ENCODE assay signal across 8 cellular contexts in genomic region chr3:59809750-59810444, GRCh38.
DNase-seq lines count a peak whose midpoint lies in the region; ATAC-seq and TF ChIP-seq lines count a peak whose summit lies in the region.

No MANE protein-coding gene starts in this region.

- H3K27ac Mint-ChIP-seq in activated CD4-positive, alpha-beta T cell treated with anti-CD3 and anti-CD28 coated beads, Interleukin-2, amount 10 ng/mL, durations not matched to agents 24 days and 14 days, result peak overlapping the region; percentile 29
- H3K27ac Mint-ChIP-seq in stimulated activated memory B cell treated with anti-CD40 and anti-IgM and Interleukin-4, amounts not matched to agents 10 μg/mL and 1 μg/mL and 100 μg/mL, for 72 hours, result peak overlapping the region; percentile 11
- no peak overlapping the region for H3K27ac Mint-ChIP-seq in activated naive CD4-positive, alpha-beta T cell treated with anti-CD3 and anti-CD28 coated beads, Interleukin-2, amount 50 U/mL, for 72 hours

- TF ChIP-seq CTCF in OCI-LY7 (conservative IDR thresholded peaks at IDR 0.05; ENCODE audit: low read length) (peak; percentile 63), foreskin keratinocyte (conservative IDR thresholded peaks at IDR 0.05) (peak; percentile 72), thyroid gland (IDR thresholded peaks at IDR 0.05) (peak in 1 of 6 experiments; percentile 24)

- ATAC-seq in foreskin keratinocyte, result peak; percentile 82
- ATAC-seq in stimulated activated memory B cell treated with anti-CD40 and anti-IgM and Interleukin-4, amounts not matched to agents 10 μg/mL and 1 μg/mL and 100 μg/mL, for 72 hours, result no peak
- ATAC-seq in activated naive CD4-positive, alpha-beta T cell treated with anti-CD3 and anti-CD28 coated beads, Interleukin-2, amount 50 U/mL, for 72 hours, result no peak
- no peak for ATAC-seq in HG02623 (IDR thresholded peaks at IDR 0.05; ENCODE audit: unreplicated experiment)

- peaks cover 7% of the 10 kb centered on the region for H3K4me1 Mint-ChIP-seq in activated CD4-positive, alpha-beta T cell treated with anti-CD3 and anti-CD28 coated beads, Interleukin-2, amount 10 ng/mL, durations not matched to agents 24 days and 14 days
- H3K4me1 Mint-ChIP-seq in stimulated activated memory B cell treated with anti-CD40 and anti-IgM and Interleukin-4, amounts not matched to agents 10 μg/mL and 1 μg/mL and 100 μg/mL, for 72 hours, result peaks cover 13% of the 10 kb centered on the region

- 0 out of 2 replicates have a peak overlapping the region, but pooled peaks have one; percentile 23 for H2AFZ ChIP-seq in OCI-LY7 (ENCODE audit: low read length)

- H3K27ac ChIP-seq in OCI-LY7 (ENCODE audit: low read depth, low read length, poor library complexity, severe bottlenecking) (no peak overlapping the region), foreskin keratinocyte (no peak overlapping the region), thyroid gland (no peak overlapping the region)

- DNase-seq in activated CD4-positive, alpha-beta T cell treated with anti-CD3 and anti-CD28 coated beads, Interleukin-2, amount 10 ng/mL, durations not matched to agents 24 days and 14 days, result no peak
- no peak for DNase-seq in activated CD4-positive, alpha-beta T cell treated with anti-CD3 and anti-CD28 coated beads for 4 hours
- DNase-seq in OCI-LY7 (ENCODE audit: low spot score) (peak; percentile 24), foreskin keratinocyte (peak in 1 of 2 donors; percentile 50), thyroid gland (no peak)
- DNase-seq in activated naive CD4-positive, alpha-beta T cell treated with anti-CD3 and anti-CD28 coated beads, Interleukin-2, amount 50 U/mL, for 72 hours (ENCODE audit: low spot score in 2 of 2), result no peak

- no peaks in the 10 kb centered on the region for H3K79me2 ChIP-seq in OCI-LY7 (ENCODE audit: insufficient read depth, low read depth, low read length)

- H3K27me3 ChIP-seq in foreskin keratinocyte, result no peaks in the 10 kb centered on the region
- H3K27me3 ChIP-seq in thyroid gland, result no peaks in the 10 kb centered on the region

- 82 to 90% methylated on average over 8 of the region's 8 CpGs for WGBS in thyroid gland, 2 donors

- no peak overlapping the region for H3K4me2 ChIP-seq in OCI-LY7 (ENCODE audit: low read length)

- no peaks in the 10 kb centered on the region for H3K9me2 ChIP-seq in OCI-LY7 (ENCODE audit: insufficient read depth, low read length)

- BruUV-seq in OCI-LY7 (replicated peaks; lab: Mats Ljungman, UMichigan), result no TSS peak

- no peaks in the 10 kb centered on the region for H4K20me1 ChIP-seq in OCI-LY7 (ENCODE audit: insufficient read depth, low read length)

- no peak for TF ChIP-seq POLR2A in thyroid gland (IDR thresholded peaks at IDR 0.05)

- CTCF ChIA-PET in OCI-LY7 (lab: Charles Lee; ENCODE audit: unreplicated experiment), result no interaction called here

- POLR2A ChIA-PET in OCI-LY7 (lab: Charles Lee), result no interaction called here

- peaks cover 8% of the 10 kb centered on the region for H3K36me3 Mint-ChIP-seq in activated CD4-positive, alpha-beta T cell treated with anti-CD3 and anti-CD28 coated beads, Interleukin-2, amount 10 ng/mL, durations not matched to agents 24 days and 14 days (ENCODE audit: low read depth)
- no peaks in the 10 kb centered on the region for H3K36me3 Mint-ChIP-seq in stimulated activated memory B cell treated with anti-CD40 and anti-IgM and Interleukin-4, amounts not matched to agents 10 μg/mL and 1 μg/mL and 100 μg/mL, for 72 hours
- H3K36me3 Mint-ChIP-seq in activated naive CD4-positive, alpha-beta T cell treated with anti-CD3 and anti-CD28 coated beads, Interleukin-2, amount 50 U/mL, for 72 hours, result no peaks in the 10 kb centered on the region

- H3K4me1 ChIP-seq in OCI-LY7 (ENCODE audit: insufficient read depth, low read length, poor library complexity, severe bottlenecking), result peaks cover 16% of the 10 kb centered on the region
- no peaks in the 10 kb centered on the region for H3K4me1 ChIP-seq in foreskin keratinocyte
- no peaks in the 10 kb centered on the region for H3K4me1 ChIP-seq in thyroid gland

- H3K4me3 ChIP-seq in OCI-LY7 (ENCODE audit: low read depth, low read length, poor library complexity, severe bottlenecking), result no peak overlapping the region
- no peak overlapping the region for H3K4me3 ChIP-seq in thyroid gland (replicated peaks in 1 of 3)

- H3K9me3 ChIP-seq in OCI-LY7 (ENCODE audit: low read length) (no peaks in the 10 kb centered on the region), thyroid gland (no peaks in the 10 kb centered on the region)

- H3K27me3 Mint-ChIP-seq in activated CD4-positive, alpha-beta T cell treated with anti-CD3 and anti-CD28 coated beads, Interleukin-2, amount 10 ng/mL, durations not matched to agents 24 days and 14 days, result no peaks in the 10 kb centered on the region
- H3K27me3 Mint-ChIP-seq in stimulated activated memory B cell treated with anti-CD40 and anti-IgM and Interleukin-4, amounts not matched to agents 10 μg/mL and 1 μg/mL and 100 μg/mL, for 72 hours, result no peaks in the 10 kb centered on the region

- H3K4me3 Mint-ChIP-seq in activated CD4-positive, alpha-beta T cell treated with anti-CD3 and anti-CD28 coated beads, Interleukin-2, amount 10 ng/mL, durations not matched to agents 24 days and 14 days, result no peak overlapping the region
- H3K4me3 Mint-ChIP-seq in stimulated activated memory B cell treated with anti-CD40 and anti-IgM and Interleukin-4, amounts not matched to agents 10 μg/mL and 1 μg/mL and 100 μg/mL, for 72 hours, result no peak overlapping the region

- no peaks in the 10 kb centered on the region for H3K36me3 ChIP-seq in OCI-LY7 (ENCODE audit: insufficient read depth, low read length)
- H3K36me3 ChIP-seq in thyroid gland, result no peaks in the 10 kb centered on the region

- intact Hi-C loops in activated CD4-positive, alpha-beta T cell treated with anti-CD3 and anti-CD28 coated beads, Interleukin-2, amount 10 ng/mL, durations not matched to agents 24 days and 14 days (cut with micrococcal nuclease), result loop anchor here (2.0 kb wide), 1 partner anchor 235 kb away; no protein-coding TSS in a partner anchor
- intact Hi-C loops in OCI-LY7 (cut with micrococcal nuclease; ENCODE audit: unreplicated experiment), result no loop called here
- intact Hi-C loops in thyroid gland (cut with DNase I), result no loop called here

- H3K9me3 Mint-ChIP-seq in activated CD4-positive, alpha-beta T cell treated with anti-CD3 and anti-CD28 coated beads, Interleukin-2, amount 10 ng/mL, durations not matched to agents 24 days and 14 days, result no peaks in the 10 kb centered on the region
- H3K9me3 Mint-ChIP-seq in stimulated activated memory B cell treated with anti-CD40 and anti-IgM and Interleukin-4, amounts not matched to agents 10 μg/mL and 1 μg/mL and 100 μg/mL, for 72 hours, result no peaks in the 10 kb centered on the region
- no peaks in the 10 kb centered on the region for H3K9me3 Mint-ChIP-seq in activated naive CD4-positive, alpha-beta T cell treated with anti-CD3 and anti-CD28 coated beads, Interleukin-2, amount 50 U/mL, for 72 hours

Comparison
In these comparisons a context has a peak if more than half of its experiments do, and no peak if none do; other contexts are left out.
1. H3K27ac Mint-ChIP-seq: peak in activated CD4-positive, alpha-beta T cell treated with anti-CD3 and anti-CD28 coated beads, Interleukin-2, amount 10 ng/mL, durations not matched to agents 24 days and 14 days (single experiment) and stimulated activated memory B cell treated with anti-CD40 and anti-IgM and Interleukin-4, amounts not matched to agents 10 μg/mL and 1 μg/mL and 100 μg/mL, for 72 hours (single experiment); none in activated naive CD4-positive, alpha-beta T cell treated with anti-CD3 and anti-CD28 coated beads, Interleukin-2, amount 50 U/mL, for 72 hours (0 of 2).